In genomic region chr20:32830437-32830836, GRCh38 we compare ENCODE assay signal across 12 cellular contexts. TPM values are rescaled to one million over a fixed set of nuclear protein-coding genes. Genes with fewer than 3 reads are reported as not detected.
DNase-seq lines count a peak whose midpoint lies in the region; ATAC-seq and TF ChIP-seq lines count a peak whose summit lies in the region.
"Had no signal": no experiment of that assay in that cellular context is flagged by ENCODE, and none has a peak within 500 bp of the region (broad histone marks: within the 10 kb centered on the region; RNA-seq: fewer than 3 reads in every experiment).

No MANE protein-coding gene starts in this region.

- H3K9me3 ChIP-seq in muscle layer of duodenum (ENCODE audit: control insufficient read depth in 1 of 2, low read length in 2 of 2) (no peaks in the 10 kb centered on the region), upper lobe of right lung (no peaks in the 10 kb centered on the region)

- peak overlapping the region; percentile 9 for H3K4me3 Mint-ChIP-seq in activated naive CD8-positive, alpha-beta T cell
- H3K4me3 Mint-ChIP-seq in activated naive CD8-positive, alpha-beta T cell treated with anti-CD3 and anti-CD28 coated beads, Interleukin-2, amount 50 U/mL, for 24 hours = no peak overlapping the region

- H3K4me3 ChIP-seq in epithelial cell of esophagus (ENCODE audit: low read length) (no peak overlapping the region), muscle layer of duodenum (ENCODE audit: low read depth in 1 of 2, low read length in 2 of 2) (no peak overlapping the region), upper lobe of right lung (no peak overlapping the region)
- H3K4me3 ChIP-seq: GM12878, K562 had no signal

- H3K4me1 Mint-ChIP-seq in activated naive CD8-positive, alpha-beta T cell (ENCODE audit: low read depth) = peaks cover 66% of the 10 kb centered on the region
- peaks cover 49% of the 10 kb centered on the region for H3K4me1 Mint-ChIP-seq in activated naive CD8-positive, alpha-beta T cell treated with anti-CD3 and anti-CD28 coated beads, Interleukin-2, amount 50 U/mL, for 24 hours

- no peak for ATAC-seq in activated naive CD8-positive, alpha-beta T cell treated with anti-CD3 and anti-CD28 coated beads, Interleukin-2, amount 50 U/mL, for 24 hours
- ATAC-seq in upper lobe of right lung = peak; percentile 97
- no peak for ATAC-seq in GM19351 (IDR thresholded peaks at IDR 0.05; ENCODE audit: unreplicated experiment)
- ATAC-seq: GM12878, K562 had no signal

- DNase-seq in activated naive CD8-positive, alpha-beta T cell treated with anti-CD3 and anti-CD28 coated beads, Interleukin-2, amount 50 U/mL, for 24 hours = no peak
- peak; percentile 48 for DNase-seq in epithelial cell of esophagus (ENCODE audit: low read depth)
- DNase-seq in upper lobe of right lung = no peak
- DNase-seq in NCI-H146 treated with DMSO at 0.1 percent for 48 hours (lab: John Stamatoyannopoulos, UW; ENCODE audit: unreplicated experiment) = no peak
- no peak for DNase-seq in central memory CD4-positive, alpha-beta T cell

- H3K27me3 ChIP-seq in muscle layer of duodenum (ENCODE audit: low read depth, low read length) (no peaks in the 10 kb centered on the region), upper lobe of right lung (no peaks in the 10 kb centered on the region)

- H3K27ac ChIP-seq in muscle layer of duodenum (ENCODE audit: low read length) (peak overlapping the region; percentile 59), upper lobe of right lung (peak overlapping the region; percentile 55)

- no peaks in the 10 kb centered on the region for H3K9me3 Mint-ChIP-seq in activated naive CD8-positive, alpha-beta T cell (ENCODE audit: low read depth)
- no peaks in the 10 kb centered on the region for H3K9me3 Mint-ChIP-seq in activated naive CD8-positive, alpha-beta T cell treated with anti-CD3 and anti-CD28 coated beads, Interleukin-2, amount 50 U/mL, for 24 hours

- H3K27ac Mint-ChIP-seq in activated naive CD8-positive, alpha-beta T cell = peak overlapping the region; percentile 80
- H3K27ac Mint-ChIP-seq in activated naive CD8-positive, alpha-beta T cell treated with anti-CD3 and anti-CD28 coated beads, Interleukin-2, amount 50 U/mL, for 24 hours = no peak overlapping the region

- peaks cover 12 to 25% of the 10 kb centered on the region in 2 donors for H3K4me1 ChIP-seq in muscle layer of duodenum (ENCODE audit: control insufficient read depth in 1 of 2, insufficient read depth in 2 of 2, low read length in 2 of 2)
- H3K4me1 ChIP-seq in upper lobe of right lung = peaks cover 21% of the 10 kb centered on the region

- intact Hi-C loops in upper lobe of right lung (cut with DNase I) = no loop called here

- peaks cover 13% of the 10 kb centered on the region for H3K36me3 Mint-ChIP-seq in activated naive CD8-positive, alpha-beta T cell
- peaks cover 65% of the 10 kb centered on the region for H3K36me3 Mint-ChIP-seq in activated naive CD8-positive, alpha-beta T cell treated with anti-CD3 and anti-CD28 coated beads, Interleukin-2, amount 50 U/mL, for 24 hours (ENCODE audit: low read depth)

- H3K27me3 Mint-ChIP-seq in activated naive CD8-positive, alpha-beta T cell = no peaks in the 10 kb centered on the region
- no peaks in the 10 kb centered on the region for H3K27me3 Mint-ChIP-seq in activated naive CD8-positive, alpha-beta T cell treated with anti-CD3 and anti-CD28 coated beads, Interleukin-2, amount 50 U/mL, for 24 hours

- TF ChIP-seq CTCF in epithelial cell of esophagus (IDR thresholded peaks at IDR 0.05; ENCODE audit: insufficient read depth, low read depth, low read length, missing control alignments) (no peak), upper lobe of right lung (IDR thresholded peaks at IDR 0.05) (no peak)

- peaks cover 21 to 28% of the 10 kb centered on the region in 2 donors for H3K36me3 ChIP-seq in muscle layer of duodenum (ENCODE audit: control insufficient read depth in 1 of 2, insufficient read depth in 2 of 2, low read length in 2 of 2)
- H3K36me3 ChIP-seq in upper lobe of right lung = peaks cover 65% of the 10 kb centered on the region

RNA-seq across cellular contexts. Expression of gene MAPRE1, which starts 10.7 kb away (rescaled TPM):
- total RNA-seq in upper lobe of right lung = 88.5 TPM

RNA-seq across cellular contexts. Expression of gene EFCAB8, which starts 28.3 kb away (rescaled TPM):
- total RNA-seq in upper lobe of right lung = 0.72 TPM
- total RNA-seq: dermis microvascular lymphatic vessel endothelial cell, myocyte had no signal
